In genomic region chr12:48824112-48824511, GRCh38 we compare ENCODE assay signal across 1 cellular context.
TF ChIP-seq lines count a peak whose summit lies in the region.

No MANE protein-coding gene starts in this region.

TF ChIP-seq in GM23338, 12 proteins besides CTCF, POLR2A, EP300 and RAD21 (continued from another document):
- TF ChIP-seq ZNF462 (CRISPR knock-in tag; IDR thresholded peaks at IDR 0.05) (no peak), JUNB (IDR thresholded peaks at IDR 0.05; ENCODE audit: unreplicated experiment) (no peak), REST (IDR thresholded peaks at IDR 0.05; ENCODE audit: unreplicated experiment) (no peak), EZH2phosphoT487 (IDR thresholded peaks at IDR 0.05; ENCODE audit: unreplicated experiment) (no peak), EZH2 (IDR thresholded peaks at IDR 0.05; ENCODE audit: low read depth, unreplicated experiment) (no peak), POLR2AphosphoS5 (IDR thresholded peaks at IDR 0.05; ENCODE audit: low read depth) (no peak), ZNF114 (CRISPR knock-in tag; IDR thresholded peaks at IDR 0.05) (no peak), CREB1 (CRISPR knock-in tag; IDR thresholded peaks at IDR 0.05; ENCODE audit: low read depth) (no peak), ZNF331 (CRISPR knock-in tag; IDR thresholded peaks at IDR 0.05; ENCODE audit: low read depth) (no peak)
TF ChIP-seq in GM23338: peak in this region for 0.
